In genomic region chr1:167720965-167721616, GRCh38 we compare ENCODE assay signal across 9 cellular contexts. TPM values are rescaled to one million over a fixed set of nuclear protein-coding genes. Genes with fewer than 3 reads are reported as not detected.
DNase-seq lines count a peak whose midpoint lies in the region; FAIRE-seq and TF ChIP-seq lines count a peak whose summit lies in the region.
"Had no signal": no experiment of that assay in that cellular context is flagged by ENCODE, and none has a peak within 500 bp of the region (broad histone marks: within the 10 kb centered on the region; RNA-seq: fewer than 3 reads in every experiment).

No MANE protein-coding gene starts in this region.

- H2AK5ac ChIP-seq in mesenchymal stem cell (ENCODE audit: low read length, severe bottlenecking) = peak overlapping the region; percentile 73

- no peak overlapping the region for H2BK15ac ChIP-seq in mesenchymal stem cell (ENCODE audit: low read depth, poor library complexity, severe bottlenecking)

- H4K8ac ChIP-seq in mesenchymal stem cell (ENCODE audit: low read length) = no peak overlapping the region

- H3K36me3 ChIP-seq in mesenchymal stem cell (ENCODE audit: control insufficient read depth in 1 of 2, insufficient read depth in 2 of 2, low read depth in 1 of 2, low read length in 2 of 2) = no peaks in the 10 kb centered on the region
- H3K36me3 ChIP-seq in transverse colon = no peaks in the 10 kb centered on the region

- no peak overlapping the region for H3K23ac ChIP-seq in mesenchymal stem cell (ENCODE audit: low read length in 2 of 2)

- H3K27ac ChIP-seq in mesenchymal stem cell (ENCODE audit: low read length, poor library complexity, severe bottlenecking) (peak overlapping the region; percentile 81), transverse colon (peak overlapping the region; percentile 92 to 98 (median 94))

- TF ChIP-seq POLR2A in transverse colon (IDR thresholded peaks at IDR 0.05) (no peak), H54 (IDR thresholded peaks at IDR 0.05; ENCODE audit: low read depth, low read length) (no peak)

- H3K4me1 Mint-ChIP-seq in endothelial cell (ENCODE audit: unreplicated experiment) = peaks cover 64% of the 10 kb centered on the region

- intact Hi-C loops in transverse colon (cut with DNase I; ENCODE audit: low total_unique reads) = loop anchor here (2.0 kb wide), 1 partner anchor 216 kb away; the partner anchor contains the start of genes DCAF6 and MPC2

- peaks cover 8% of the 10 kb centered on the region for H3K27me3 Mint-ChIP-seq in endothelial cell (ENCODE audit: unreplicated experiment)

- H2AFZ ChIP-seq in mesenchymal stem cell (ENCODE audit: low read depth, low read length) = peak overlapping the region; percentile 53

- TF ChIP-seq CTCF in endothelial cell (IDR thresholded peaks at IDR 0.05; ENCODE audit: unreplicated experiment) (no peak), transverse colon (IDR thresholded peaks at IDR 0.05) (peak; percentile 15 to 60 (median 36))

- H3K9me3 ChIP-seq in mesenchymal stem cell (ENCODE audit: control insufficient read depth, low read length) (no peaks in the 10 kb centered on the region), transverse colon (no peaks in the 10 kb centered on the region)

- H3K18ac ChIP-seq in mesenchymal stem cell (ENCODE audit: low read depth in 1 of 2, low read length in 2 of 2) = peak overlapping the region; percentile 60 to 71

- no peaks in the 10 kb centered on the region for H3K9me3 Mint-ChIP-seq in endothelial cell (ENCODE audit: unreplicated experiment)

- H3K4me3 ChIP-seq in mesenchymal stem cell (ENCODE audit: insufficient read depth in 1 of 2, low read depth in 1 of 2, low read length in 2 of 2) (peak overlapping the region; percentile 91 to 97), transverse colon (peak overlapping the region; percentile 88 to 100 (median 98))

- FAIRE-seq in H54 (lab: Jason Lieb, UNC) = no peak
- FAIRE-seq: islet of Langerhans had no signal

- in situ Hi-C loops in transverse colon (cut with MboI; ENCODE audit: low pct_ligation_motif_present in 1 of 4, low pct_unique_long_range_greater_than_20kb in 1 of 4, low sequenced_read_pairs in 3 of 4) = loop anchor here in 3 of 4 donors (10.0 to 25.0 kb wide), 3 partner anchors 94 to 216 kb away; partner anchors contain the start of genes DCAF6 (in 3 of the 3) and MPC2 (in 3 of the 3)

- peak overlapping the region; percentile 95 for H3K4me3 Mint-ChIP-seq in endothelial cell (ENCODE audit: unreplicated experiment)

- no peak for TF ChIP-seq EP300 in transverse colon (IDR thresholded peaks at IDR 0.05; ENCODE audit: low read depth)

- H2BK5ac ChIP-seq in mesenchymal stem cell (ENCODE audit: low read depth, low read length, poor library complexity, severe bottlenecking) = no peak overlapping the region

- peaks cover 3% of the 10 kb centered on the region for H3K79me1 ChIP-seq in mesenchymal stem cell (replicated peaks; ENCODE audit: low read length, poor library complexity, severe bottlenecking)

- no peak overlapping the region for H3K14ac ChIP-seq in mesenchymal stem cell (ENCODE audit: low read length in 2 of 2)

- peak overlapping the region; percentile 9 for H4K91ac ChIP-seq in mesenchymal stem cell (ENCODE audit: low read length)

- H3K4me1 ChIP-seq in mesenchymal stem cell (ENCODE audit: control insufficient read depth, insufficient read depth, low read depth, low read length) (peaks cover 6% of the 10 kb centered on the region), transverse colon (peaks cover 13 to 47% (median 29%) of the 10 kb centered on the region in 4 donors)

- peak overlapping the region; percentile 98 for H3K27ac Mint-ChIP-seq in endothelial cell (ENCODE audit: unreplicated experiment)

- H2BK120ac ChIP-seq in mesenchymal stem cell (ENCODE audit: low read depth, low read length) = peak overlapping the region; percentile 75

- peak overlapping the region in 1 of 2 experiments; percentile 93 for H3K4ac ChIP-seq in mesenchymal stem cell (ENCODE audit: low read depth in 1 of 2, low read length in 2 of 2)

- DNase-seq in EL (peak; percentile 68), HS-27A (ENCODE audit: low read depth) (peak; percentile 35), SKM-1 treated with dmso at 0.1 percent for 144 hours (lab: John Stamatoyannopoulos, UW; ENCODE audit: unreplicated experiment) (peak; percentile 60), endothelial cell (ENCODE audit: low spot score) (peak; percentile 16), mesenchymal stem cell (peak; percentile 66), transverse colon (peak; percentile 58), H54 (ENCODE audit: insufficient read length, low spot score) (no peak), NCI-H1436 treated with DMSO at 0.1 percent for 48 hours (lab: John Stamatoyannopoulos, UW) (no peak)

- peak overlapping the region in 1 of 2 experiments; percentile 84 for H2BK12ac ChIP-seq in mesenchymal stem cell (ENCODE audit: low read length in 2 of 2)

- H3K27me3 ChIP-seq in mesenchymal stem cell (ENCODE audit: control insufficient read depth in 1 of 2, insufficient read depth in 1 of 2, low read length in 2 of 2) = no peaks in the 10 kb centered on the region
- H3K27me3 ChIP-seq in transverse colon = no peaks in the 10 kb centered on the region

- 17% methylated on average over 9 of the region's 13 CpGs for whole genome bisulfite sequencing in mesenchymal stem cell
- WGBS in transverse colon (ENCODE audit: low coverage in 1 of 2), 2 donors = 9 to 22% methylated on average over 5 to 13 of the region's 13 CpGs

- peak overlapping the region; percentile 66 for H3K4me2 ChIP-seq in mesenchymal stem cell (ENCODE audit: low read length, poor library complexity, severe bottlenecking)

- H3K9ac ChIP-seq in mesenchymal stem cell (ENCODE audit: low read length) = peak overlapping the region; percentile 92

- peaks cover 18% of the 10 kb centered on the region for H3K36me3 Mint-ChIP-seq in endothelial cell (ENCODE audit: low read depth, unreplicated experiment)

RNA-seq across cellular contexts. Expression of gene MPZL1, which starts 0.7 kb away (rescaled TPM):
- total RNA-seq in endothelial cell (ENCODE audit: unreplicated experiment) (441 TPM), transverse colon (10 to 100 TPM; 32.9 to 79.5 (median 58.2) TPM)
- polyA plus RNA-seq in mesenchymal stem cell (2013, experiment 1 of 2) = 124 TPM
- 126 TPM for polyA plus RNA-seq in mesenchymal stem cell (2013, experiment 2 of 2)

Comparison
In these comparisons a context has a peak if more than half of its experiments do, and no peak if none do; other contexts are left out.
1. DNase-seq: peak in EL (single experiment), HS-27A (single experiment), SKM-1 treated with dmso at 0.1 percent for 144 hours (single experiment), endothelial cell (single experiment), mesenchymal stem cell (single experiment) and transverse colon (single experiment); none in H54 (single experiment) and NCI-H1436 treated with DMSO at 0.1 percent for 48 hours (single experiment).